In genomic region chr13:62210951-62211350, GRCh38 we compare ENCODE assay signal across 33 cellular contexts.
"Had no signal": no experiment of that assay in that cellular context is flagged by ENCODE, and none has a peak within 500 bp of the region (broad histone marks: within the 10 kb centered on the region; RNA-seq: fewer than 3 reads in every experiment).

No MANE protein-coding gene starts in this region.

- H3K27me3 ChIP-seq: brain microvascular endothelial cell, dorsolateral prefrontal cortex, gastrocnemius medialis, heart left ventricle, hepatocyte had no signal

- H2AFZ ChIP-seq: hepatocyte had no signal

- ATAC-seq: activated T-helper 17 cell treated with anti-CD3 and anti-CD28 coated beads, Interleukin-2, amount 50 U/mL, for 72 hours; esophagus mucosa; gastrocnemius medialis; heart left ventricle had no signal

- H3K4me3 ChIP-seq: coronary artery, dorsolateral prefrontal cortex, gastrocnemius medialis, heart left ventricle, hepatocyte had no signal

- H3K4me1 ChIP-seq: gastrocnemius medialis, heart left ventricle had no signal

- H3K27ac ChIP-seq: brain microvascular endothelial cell, coronary artery, dorsolateral prefrontal cortex, gastrocnemius medialis, heart left ventricle, hepatocyte had no signal

- H3K9me3 Mint-ChIP-seq: activated CD4-positive, alpha-beta T cell treated with anti-CD3 and anti-CD28 coated beads, Interleukin-2, amount 10 ng/mL, durations not matched to agents 7 days and 5 days had no signal

- H3K36me3 Mint-ChIP-seq: activated naive CD8-positive, alpha-beta T cell had no signal

- H3K9me3 ChIP-seq: gastrocnemius medialis had no signal

- H3K4me3 Mint-ChIP-seq: activated CD4-positive, alpha-beta memory T cell treated with anti-CD3 and anti-CD28 coated beads, Interleukin-2, amount 10 ng/mL, durations not matched to agents 7 days and 5 days; activated CD4-positive, alpha-beta T cell treated with anti-CD3 and anti-CD28 coated beads, Interleukin-2, amount 10 ng/mL, durations not matched to agents 7 days and 5 days; activated naive CD8-positive, alpha-beta T cell; activated T-cell treated with anti-CD3 and anti-CD28 coated beads, Interleukin-2, amount 50 U/mL, for 24 hours; activated T-helper 17 cell treated with anti-CD3 and anti-CD28 coated beads, Interleukin-2, amount 50 U/mL, for 72 hours; central memory CD8-positive, alpha-beta T cell; dendritic cell treated with granulocyte-macrophage colony-stimulating factor and Interleukin-4, amounts not matched to agents 40 ng/mL and 50 ng/mL, for 4 days; endodermal cell had no signal

- H3K27me3 Mint-ChIP-seq: activated CD4-positive, alpha-beta memory T cell treated with anti-CD3 and anti-CD28 coated beads, Interleukin-2, amount 10 ng/mL, durations not matched to agents 7 days and 5 days; activated CD4-positive, alpha-beta T cell treated with anti-CD3 and anti-CD28 coated beads, Interleukin-2, amount 10 ng/mL, durations not matched to agents 7 days and 5 days; activated naive CD8-positive, alpha-beta T cell; activated T-cell treated with anti-CD3 and anti-CD28 coated beads, Interleukin-2, amount 50 U/mL, for 24 hours; activated T-helper 17 cell treated with anti-CD3 and anti-CD28 coated beads, Interleukin-2, amount 50 U/mL, for 72 hours; central memory CD8-positive, alpha-beta T cell; dendritic cell treated with granulocyte-macrophage colony-stimulating factor and Interleukin-4, amounts not matched to agents 40 ng/mL and 50 ng/mL, for 4 days had no signal

- DNase-seq: activated CD4-positive, alpha-beta memory T cell treated with anti-CD3 and anti-CD28 coated beads, Interleukin-2, amount 10 ng/mL, durations not matched to agents 7 days and 5 days; activated CD4-positive, alpha-beta T cell treated with anti-CD3 and anti-CD28 coated beads for 1 hour; activated CD4-positive, alpha-beta T cell treated with anti-CD3 and anti-CD28 coated beads for 4 hours; activated CD4-positive, alpha-beta T cell treated with anti-CD3 and anti-CD28 coated beads, Interleukin-2, amount 10 ng/mL, durations not matched to agents 7 days and 5 days; activated CD4-positive, alpha-beta T cell treated with anti-CD3 and anti-CD28 coated beads, Interleukin-2, amount 50 U/mL, for 4 hours; activated CD4-positive, CD25-positive, alpha-beta regulatory T cell; activated CD8-positive, alpha-beta memory T cell treated with anti-CD3 and anti-CD28 coated beads, Interleukin-2, amount 50 U/mL, for 48 hours; activated effector memory CD4-positive, alpha-beta T cell treated with Interleukin-2 at 50 U/mL for 16 hours; activated gamma-delta T cell treated with Interleukin-2 at 50 U/mL for 16 hours; activated naive CD4-positive, alpha-beta T cell treated with anti-CD3 and anti-CD28 coated beads, Interleukin-2, amount 50 U/mL, for 16 hours; activated naive CD4-positive, alpha-beta T cell treated with Interleukin-2 at 50 U/mL for 16 hours; activated T-cell treated with anti-CD3 and anti-CD28 coated beads for 4 hours; activated T-cell treated with anti-CD3 and anti-CD28 coated beads, Interleukin-2, amount 50 U/mL, for 24 hours; amniotic stem cell; anterior cingulate cortex; brain microvascular endothelial cell; dorsolateral prefrontal cortex; effector memory CD4-positive, alpha-beta T cell; endodermal cell; foreskin fibroblast; gastrocnemius medialis; glutamatergic neuron; heart left ventricle; T-helper 2 cell had no signal

- H3K79me2 ChIP-seq: hepatocyte had no signal

- H3K4me1 Mint-ChIP-seq: activated CD4-positive, alpha-beta memory T cell treated with anti-CD3 and anti-CD28 coated beads, Interleukin-2, amount 10 ng/mL, durations not matched to agents 7 days and 5 days; activated CD4-positive, alpha-beta T cell treated with anti-CD3 and anti-CD28 coated beads, Interleukin-2, amount 10 ng/mL, durations not matched to agents 7 days and 5 days; activated T-helper 17 cell treated with anti-CD3 and anti-CD28 coated beads, Interleukin-2, amount 50 U/mL, for 72 hours; central memory CD8-positive, alpha-beta T cell had no signal

- H3K36me3 ChIP-seq: brain microvascular endothelial cell, gastrocnemius medialis, heart left ventricle had no signal

- H3K27ac Mint-ChIP-seq: activated CD4-positive, alpha-beta memory T cell treated with anti-CD3 and anti-CD28 coated beads, Interleukin-2, amount 10 ng/mL, durations not matched to agents 7 days and 5 days; activated CD4-positive, alpha-beta T cell treated with anti-CD3 and anti-CD28 coated beads, Interleukin-2, amount 10 ng/mL, durations not matched to agents 7 days and 5 days; activated naive CD8-positive, alpha-beta T cell; activated T-cell treated with anti-CD3 and anti-CD28 coated beads, Interleukin-2, amount 50 U/mL, for 24 hours; activated T-helper 17 cell treated with anti-CD3 and anti-CD28 coated beads, Interleukin-2, amount 50 U/mL, for 72 hours; dendritic cell treated with granulocyte-macrophage colony-stimulating factor and Interleukin-4, amounts not matched to agents 40 ng/mL and 50 ng/mL, for 4 days; endodermal cell had no signal

- H3K4me2 ChIP-seq: hepatocyte had no signal

- FAIRE-seq: astrocyte, bronchial epithelial cell had no signal
